14 cellular contexts compared by ENCODE assay signal in genomic region chr11:124934862-124935547, GRCh38. TPM values are rescaled to one million over a fixed set of nuclear protein-coding genes. Genes with fewer than 3 reads are reported as not detected.
DNase-seq lines count a peak whose midpoint lies in the region; FAIRE-seq and TF ChIP-seq lines count a peak whose summit lies in the region.
"Had no signal": no experiment of that assay in that cellular context is flagged by ENCODE, and none has a peak within 500 bp of the region (broad histone marks: within the 10 kb centered on the region; RNA-seq: fewer than 3 reads in every experiment).

No MANE protein-coding gene starts in this region.

- H3K27me3 ChIP-seq in small intestine (ENCODE audit: control insufficient read depth in 2 of 2, insufficient read depth in 2 of 2, low read length in 2 of 2): peaks cover 0 to 3% of the 10 kb centered on the region in 2 donors

- WGBS in small intestine, 3 donors: 57 to 66% (median 64%) methylated on average over 4 of the region's 4 CpGs

- H3K27ac Mint-ChIP-seq in progenitor cell of endocrine pancreas (no peak overlapping the region), glutamatergic neuron (ENCODE audit: unreplicated experiment) (no peak overlapping the region)
- H3K27ac Mint-ChIP-seq in activated naive CD8-positive, alpha-beta T cell treated with anti-CD3 and anti-CD28 coated beads for 36 hours: no peak overlapping the region
- H3K27ac Mint-ChIP-seq: activated CD4-positive, alpha-beta memory T cell treated with anti-CD3 and anti-CD28 coated beads, Interleukin-2, amount 10 ng/mL, durations not matched to agents 7 days and 5 days; mesothelial cell of epicardium had no signal

- FAIRE-seq in RCC 7860 (lab: Jason Lieb, UNC) (no peak), small intestine (lab: Jason Lieb, UNC) (no peak)

- H3K36me3 ChIP-seq in small intestine (ENCODE audit: control insufficient read depth in 2 of 2, insufficient read depth in 2 of 2, low read length in 2 of 2): no peaks in the 10 kb centered on the region
- H3K36me3 ChIP-seq: esophagus squamous epithelium, spleen had no signal

- H3K36me3 Mint-ChIP-seq in progenitor cell of endocrine pancreas (ENCODE audit: insufficient read depth) (no peaks in the 10 kb centered on the region), glutamatergic neuron (ENCODE audit: unreplicated experiment) (no peaks in the 10 kb centered on the region)
- H3K36me3 Mint-ChIP-seq in activated naive CD8-positive, alpha-beta T cell treated with anti-CD3 and anti-CD28 coated beads for 36 hours: no peaks in the 10 kb centered on the region
- H3K36me3 Mint-ChIP-seq: mesothelial cell of epicardium had no signal

- DNase-seq in EL: peak; percentile 92
- DNase-seq in RCC 7860 (ENCODE audit: low spot score): peak; percentile 4
- DNase-seq in fibroblast of gingiva (ENCODE audit: low read depth): peak; percentile 76
- DNase-seq in progenitor cell of endocrine pancreas (ENCODE audit: low spot score, unreplicated experiment): no peak
- no peak for DNase-seq in glutamatergic neuron
- DNase-seq in occipital lobe (lab: John Stamatoyannopoulos, UW): no peak
- DNase-seq in activated naive CD8-positive, alpha-beta T cell treated with anti-CD3 and anti-CD28 coated beads for 36 hours: no peak
- DNase-seq in small intestine: no peak
- DNase-seq: activated CD4-positive, alpha-beta memory T cell treated with anti-CD3 and anti-CD28 coated beads, Interleukin-2, amount 10 ng/mL, durations not matched to agents 7 days and 5 days; DMS79 treated with DMSO at 0.1 percent for 48 hours; esophagus squamous epithelium; NCI-H69; spleen had no signal

- no peak overlapping the region for H3K4me3 ChIP-seq in small intestine (ENCODE audit: low read depth in 1 of 2, low read length in 2 of 2)
- H3K4me3 ChIP-seq: esophagus squamous epithelium, spleen had no signal

- H3K9me3 ChIP-seq in small intestine (ENCODE audit: control insufficient read depth, low read depth): no peaks in the 10 kb centered on the region
- H3K9me3 ChIP-seq: esophagus squamous epithelium, spleen had no signal

- H3K27me3 Mint-ChIP-seq in progenitor cell of endocrine pancreas: peaks cover 19% of the 10 kb centered on the region
- no peaks in the 10 kb centered on the region for H3K27me3 Mint-ChIP-seq in glutamatergic neuron (ENCODE audit: unreplicated experiment)
- H3K27me3 Mint-ChIP-seq in activated naive CD8-positive, alpha-beta T cell treated with anti-CD3 and anti-CD28 coated beads for 36 hours: no peaks in the 10 kb centered on the region

- H3K4me3 Mint-ChIP-seq in progenitor cell of endocrine pancreas (ENCODE audit: low read depth): no peak overlapping the region
- no peak overlapping the region for H3K4me3 Mint-ChIP-seq in glutamatergic neuron (ENCODE audit: unreplicated experiment)
- H3K4me3 Mint-ChIP-seq in activated naive CD8-positive, alpha-beta T cell treated with anti-CD3 and anti-CD28 coated beads for 36 hours: no peak overlapping the region
- H3K4me3 Mint-ChIP-seq: activated CD4-positive, alpha-beta memory T cell treated with anti-CD3 and anti-CD28 coated beads, Interleukin-2, amount 10 ng/mL, durations not matched to agents 7 days and 5 days; mesothelial cell of epicardium had no signal

- TF ChIP-seq CTCF in progenitor cell of endocrine pancreas (IDR thresholded peaks at IDR 0.05; ENCODE audit: unreplicated experiment) (peak; percentile 6), glutamatergic neuron (IDR thresholded peaks at IDR 0.05; ENCODE audit: partially characterized antibody, unreplicated experiment) (no peak)

- no peaks in the 10 kb centered on the region for H3K4me1 Mint-ChIP-seq in progenitor cell of endocrine pancreas (ENCODE audit: low read depth)
- no peaks in the 10 kb centered on the region for H3K4me1 Mint-ChIP-seq in glutamatergic neuron (ENCODE audit: low read depth, unreplicated experiment)
- peaks cover 7% of the 10 kb centered on the region for H3K4me1 Mint-ChIP-seq in activated naive CD8-positive, alpha-beta T cell treated with anti-CD3 and anti-CD28 coated beads for 36 hours
- H3K4me1 Mint-ChIP-seq: mesothelial cell of epicardium had no signal

- H3K4me1 ChIP-seq in small intestine (ENCODE audit: control insufficient read depth in 2 of 2, insufficient read depth in 1 of 2, low read depth in 1 of 2, low read length in 1 of 2): no peaks in the 10 kb centered on the region
- H3K4me1 ChIP-seq: esophagus squamous epithelium, spleen had no signal

- no peaks in the 10 kb centered on the region for H3K9me3 Mint-ChIP-seq in progenitor cell of endocrine pancreas (ENCODE audit: low read depth)
- H3K9me3 Mint-ChIP-seq in glutamatergic neuron (ENCODE audit: unreplicated experiment): no peaks in the 10 kb centered on the region
- no peaks in the 10 kb centered on the region for H3K9me3 Mint-ChIP-seq in activated naive CD8-positive, alpha-beta T cell treated with anti-CD3 and anti-CD28 coated beads for 36 hours
- H3K9me3 Mint-ChIP-seq: activated CD4-positive, alpha-beta memory T cell treated with anti-CD3 and anti-CD28 coated beads, Interleukin-2, amount 10 ng/mL, durations not matched to agents 7 days and 5 days; mesothelial cell of epicardium had no signal

- no peak overlapping the region for H3K27ac ChIP-seq in small intestine (ENCODE audit: low read depth in 1 of 2, low read length in 1 of 2)
- H3K27ac ChIP-seq: esophagus squamous epithelium, spleen had no signal

RNA-seq across cellular contexts. Expression of gene HEPACAM, which starts 0.8 kb away (rescaled TPM):
- total RNA-seq in progenitor cell of endocrine pancreas: 0.07 and 0.13 TPM in 2 replicates
- total RNA-seq in glutamatergic neuron (ENCODE audit: unreplicated experiment): not detected
- 12.6 TPM for total RNA-seq in occipital lobe
- total RNA-seq in activated naive CD8-positive, alpha-beta T cell treated with anti-CD3 and anti-CD28 coated beads for 36 hours: not detected
- under 1 TPM in 1 of 3 donors, not detected in 2; 0.67 TPM for polyA plus RNA-seq in small intestine
- total RNA-seq: activated CD4-positive, alpha-beta memory T cell treated with anti-CD3 and anti-CD28 coated beads, Interleukin-2, amount 10 ng/mL, durations not matched to agents 7 days and 5 days; esophagus squamous epithelium; mesothelial cell of epicardium had no signal

RNA-seq across cellular contexts. Expression of gene HEPN1, which starts 16.0 kb away (rescaled TPM):
- total RNA-seq in progenitor cell of endocrine pancreas (not detected in 2 replicates), glutamatergic neuron (ENCODE audit: unreplicated experiment) (not detected), occipital lobe (not detected)
- not detected for total RNA-seq in activated naive CD8-positive, alpha-beta T cell treated with anti-CD3 and anti-CD28 coated beads for 36 hours
- under 1 TPM in 1 of 3 donors, not detected in 2; 0.06 TPM for polyA plus RNA-seq in small intestine
- total RNA-seq: activated CD4-positive, alpha-beta memory T cell treated with anti-CD3 and anti-CD28 coated beads, Interleukin-2, amount 10 ng/mL, durations not matched to agents 7 days and 5 days; esophagus squamous epithelium; mesothelial cell of epicardium had no signal
- polyA plus RNA-seq: spleen had no signal

RNA-seq across cellular contexts. Expression of gene CCDC15, which starts 19.0 kb away (rescaled TPM):
- 3.8 and 4.0 TPM in 2 replicates for total RNA-seq in progenitor cell of endocrine pancreas
- 2.8 TPM for total RNA-seq in glutamatergic neuron (ENCODE audit: unreplicated experiment)
- 2.5 TPM for total RNA-seq in occipital lobe
- 1 to 10 TPM; 4.3 to 4.5 TPM for total RNA-seq in activated naive CD8-positive, alpha-beta T cell treated with anti-CD3 and anti-CD28 coated beads for 36 hours
- polyA plus RNA-seq in small intestine: under 1 TPM; 0.22 to 0.92 (median 0.27) TPM

RNA-seq across cellular contexts. Expression of gene ROBO4, which starts 37.3 kb away (rescaled TPM):
- total RNA-seq in progenitor cell of endocrine pancreas (not detected in 2 replicates), glutamatergic neuron (ENCODE audit: unreplicated experiment) (not detected), occipital lobe (3.6 TPM)
- total RNA-seq in activated naive CD8-positive, alpha-beta T cell treated with anti-CD3 and anti-CD28 coated beads for 36 hours: not detected
- polyA plus RNA-seq in small intestine: 1 to 10 TPM in 2 of 3 donors, under 1 TPM in 1; 0.45 to 8.9 (median 1.4) TPM
- total RNA-seq: activated CD4-positive, alpha-beta memory T cell treated with anti-CD3 and anti-CD28 coated beads, Interleukin-2, amount 10 ng/mL, durations not matched to agents 7 days and 5 days; mesothelial cell of epicardium had no signal

Comparison
In these comparisons a context has a peak if more than half of its experiments do, and no peak if none do; other contexts are left out.
1. DNase-seq: peak in EL (single experiment), RCC 7860 (single experiment) and fibroblast of gingiva (single experiment); none in progenitor cell of endocrine pancreas (single experiment), glutamatergic neuron (single experiment), occipital lobe (single experiment), activated naive CD8-positive, alpha-beta T cell treated with anti-CD3 and anti-CD28 coated beads for 36 hours (single experiment) and small intestine (single experiment).
2. RNA of gene HEPACAM, which starts 0.8 kb away (total RNA-seq): 12.6 TPM in occipital lobe (single experiment); 0.07 to 0.13 TPM in progenitor cell of endocrine pancreas, not detected in activated naive CD8-positive, alpha-beta T cell treated with anti-CD3 and anti-CD28 coated beads for 36 hours and not detected in glutamatergic neuron (single experiment); every median in the first group is over 10 times any median in the second.